In the genomic region with DNA sequence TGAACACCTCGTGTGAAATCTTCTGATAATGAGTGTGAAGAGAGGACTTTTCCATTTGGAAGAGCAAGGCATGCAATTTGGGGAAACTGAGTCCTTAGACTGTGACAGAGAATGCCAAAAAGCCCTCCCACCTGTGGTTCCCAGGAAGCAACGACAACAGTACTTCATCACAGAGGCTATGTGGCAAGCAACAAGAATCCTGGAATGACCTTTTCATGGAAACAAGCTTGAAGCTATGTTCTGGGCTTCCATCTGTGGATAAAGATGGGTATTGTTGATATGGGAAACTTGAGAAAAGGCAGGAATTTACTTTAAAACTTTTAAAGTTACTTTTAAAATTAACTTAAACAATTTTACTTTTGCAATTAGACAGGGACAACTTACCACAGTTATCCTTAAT, we compare ENCODE assay signal across 12 cellular contexts.
DNase-seq lines count a peak whose midpoint lies in the region; ATAC-seq and TF ChIP-seq lines count a peak whose summit lies in the region.
"Had no signal": no experiment of that assay in that cellular context is flagged by ENCODE, and none has a peak within 500 bp of the region (broad histone marks: within the 10 kb centered on the region; RNA-seq: fewer than 3 reads in every experiment).

No MANE protein-coding gene starts in this region.

- H3K4me2 ChIP-seq in IMR-90 (ENCODE audit: low read depth, low read length) (no peak overlapping the region), trophoblast cell (ENCODE audit: low read length) (no peak overlapping the region)

- H3K79me1 ChIP-seq in IMR-90 (ENCODE audit: low read depth in 1 of 2, low read length in 2 of 2): no peaks in the 10 kb centered on the region
- H3K79me1 ChIP-seq in trophoblast cell (ENCODE audit: low read length): peaks cover 2% of the 10 kb centered on the region

- intact Hi-C loops in IMR-90 (cut with micrococcal nuclease): loop anchor here (1.0 kb wide), 3 partner anchors 130 to 317 kb away; no protein-coding TSS in a partner anchor

- H3K9me3 ChIP-seq in IMR-90 (ENCODE audit: control insufficient read depth, insufficient read depth, low read length) (peaks cover 8% of the 10 kb centered on the region; the same call in 1 of the 2 replicates), adipocyte (ENCODE audit: control insufficient read depth, low read length) (peaks cover 9% of the 10 kb centered on the region), trophoblast cell (ENCODE audit: insufficient read depth, low read depth, low read length) (no peaks in the 10 kb centered on the region), WERI-Rb-1 (ENCODE audit: severe bottlenecking) (no peaks in the 10 kb centered on the region)
- H3K9me3 ChIP-seq: BE2C, Caco-2 had no signal

- H3K23ac ChIP-seq in IMR-90 (ENCODE audit: low read depth, low read length): no peak overlapping the region
- no peak overlapping the region for H3K23ac ChIP-seq in trophoblast cell (ENCODE audit: low read length)

- no peak overlapping the region for H3K56ac ChIP-seq in IMR-90 (ENCODE audit: extremely low read depth, insufficient read depth, low read length)

- H3K36me3 ChIP-seq in IMR-90 (ENCODE audit: control insufficient read depth, insufficient read depth, low read length) (no peaks in the 10 kb centered on the region), adipocyte (ENCODE audit: control insufficient read depth, insufficient read depth, low read length, severe bottlenecking) (no peaks in the 10 kb centered on the region), trophoblast cell (ENCODE audit: control insufficient read depth in 1 of 2, insufficient read depth in 2 of 2, low read length in 2 of 2) (no peaks in the 10 kb centered on the region), WERI-Rb-1 (no peaks in the 10 kb centered on the region)
- H3K36me3 ChIP-seq: BE2C had no signal

- H4K20me1 ChIP-seq in IMR-90 (ENCODE audit: insufficient read depth, low read length): no peaks in the 10 kb centered on the region

- H3K18ac ChIP-seq in IMR-90 (ENCODE audit: low read depth, low read length) (no peak overlapping the region), trophoblast cell (ENCODE audit: low read length) (no peak overlapping the region)

- no TSS peak for BruUV-seq in IMR-90 (replicated peaks; lab: Mats Ljungman, UMichigan)

- H4K91ac ChIP-seq in IMR-90 (ENCODE audit: insufficient read depth, low read depth, low read length) (no peak overlapping the region), trophoblast cell (ENCODE audit: low read depth, low read length) (peak overlapping the region; percentile 7)

- dilution Hi-C loops in IMR-90 (cut with HindIII; ENCODE audit: low sequenced_read_pairs, unreplicated experiment): no loop called here

- no peak overlapping the region for H3K4me3 ChIP-seq in IMR-90 (ENCODE audit: insufficient read depth, low read depth, low read length)
- H3K4me3 ChIP-seq in adipocyte (ENCODE audit: low read length): no peak overlapping the region
- H3K4me3 ChIP-seq in trophoblast cell (ENCODE audit: low read depth, low read length): no peak overlapping the region
- H3K4me3 ChIP-seq in WERI-Rb-1 (ENCODE audit: low read depth, low read length): no peak overlapping the region

- ATAC-seq in IMR-90 (ENCODE audit: low read depth): no peak

- H4K12ac ChIP-seq in trophoblast cell (ENCODE audit: low read depth, low read length): no peak overlapping the region

- H3K14ac ChIP-seq in IMR-90 (replicated peaks; ENCODE audit: low read depth, low read length) (no peak overlapping the region), trophoblast cell (ENCODE audit: low read length) (no peak overlapping the region)

- H2AK5ac ChIP-seq in IMR-90 (ENCODE audit: low read depth, low read length) (peak overlapping the region; percentile 23; the same call in 1 of the 2 replicates), trophoblast cell (ENCODE audit: low read length) (no peak overlapping the region)

- TF ChIP-seq CTCF in IMR-90 (conservative IDR thresholded peaks at IDR 0.05; ENCODE audit: low read depth, low read length) (no peak), WERI-Rb-1 (IDR thresholded peaks at IDR 0.05; ENCODE audit: low read depth, low read length) (no peak), osteocyte (IDR thresholded peaks at IDR 0.05) (no peak)

- H2AFZ ChIP-seq in IMR-90 (replicated peaks; ENCODE audit: low read length, poor library complexity): no peak overlapping the region
- no peak overlapping the region for H2AFZ ChIP-seq in trophoblast cell (ENCODE audit: insufficient read depth, low read length, poor library complexity)

- POLR2A ChIA-PET in IMR-90 (lab: Charles Lee; ENCODE audit: unreplicated experiment): interaction anchor here (0.6 kb wide), 1 partner anchor 213 kb away, joined by 3 read pairs; no protein-coding TSS in a partner anchor

- H2BK5ac ChIP-seq in IMR-90 (ENCODE audit: low read depth, low read length, poor library complexity, severe bottlenecking) (no peak overlapping the region), trophoblast cell (ENCODE audit: low read depth, low read length, poor library complexity) (no peak overlapping the region)

- peaks cover 6% of the 10 kb centered on the region for H3K4me1 Mint-ChIP-seq in osteocyte (ENCODE audit: unreplicated experiment)

- no peak overlapping the region for H3K4me3 Mint-ChIP-seq in osteocyte (ENCODE audit: unreplicated experiment)
- H3K4me3 Mint-ChIP-seq: CD8-positive, alpha-beta T cell; IgD-negative memory B cell had no signal

- no peak overlapping the region for H2BK12ac ChIP-seq in trophoblast cell (ENCODE audit: low read length)

- TF ChIP-seq RAD21 in IMR-90 (IDR thresholded peaks at IDR 0.05; ENCODE audit: low read length): no peak

- CTCF ChIA-PET in IMR-90 (lab: Yijun Ruan, JAX): interaction anchor here (0.6 to 3.9 kb wide), 7 partner anchors 18 to 318 kb away, joined by 3 to 30 read pairs (median 5); no protein-coding TSS in a partner anchor

- H3K9me3 Mint-ChIP-seq in osteocyte (ENCODE audit: unreplicated experiment): peaks cover 11% of the 10 kb centered on the region

- no peak overlapping the region for H3K27ac Mint-ChIP-seq in osteocyte (ENCODE audit: unreplicated experiment)
- H3K27ac Mint-ChIP-seq: CD8-positive, alpha-beta T cell had no signal

- H2BK120ac ChIP-seq in IMR-90 (ENCODE audit: low read depth, low read length) (peak overlapping the region; percentile 53; the same call in 1 of the 2 replicates), trophoblast cell (ENCODE audit: insufficient read depth, low read length, poor library complexity) (no peak overlapping the region)

- no peak overlapping the region for H4K8ac ChIP-seq in IMR-90 (ENCODE audit: low read depth in 2 of 2, low read length in 2 of 2)
- no peak overlapping the region for H4K8ac ChIP-seq in trophoblast cell (ENCODE audit: low read depth, low read length)

- peaks cover 11% of the 10 kb centered on the region for H3K27me3 ChIP-seq in IMR-90 (ENCODE audit: control insufficient read depth, insufficient read depth, low read length)
- H3K27me3 ChIP-seq in adipocyte (replicated peaks; ENCODE audit: control insufficient read depth, insufficient read depth, low read length): no peaks in the 10 kb centered on the region
- H3K27me3 ChIP-seq in trophoblast cell (ENCODE audit: insufficient read depth, low read length): no peaks in the 10 kb centered on the region
- H3K27me3 ChIP-seq in WERI-Rb-1 (ENCODE audit: insufficient read depth, low read depth, severe bottlenecking): no peaks in the 10 kb centered on the region
- H3K27me3 ChIP-seq: BE2C had no signal

- no CpG with 5 or more reads among the region's 2 CpGs for WGBS in IMR-90 (ENCODE audit: extremely low coverage in 2 of 2, insufficient read length in 1 of 2), 2 experiments
- WGBS in trophoblast cell (ENCODE audit: extremely low coverage, insufficient coverage, insufficient read length): no CpG with 5 or more reads among the region's 2 CpGs

- no peak overlapping the region for H2AK9ac ChIP-seq in IMR-90 (replicated peaks; ENCODE audit: low read depth, low read length, poor library complexity)

- H3K4me1 ChIP-seq in IMR-90 (ENCODE audit: control insufficient read depth, insufficient read depth, low read length) (peaks cover 3% of the 10 kb centered on the region; the same call in 1 of the 2 replicates), adipocyte (ENCODE audit: control insufficient read depth, insufficient read depth, low read length) (peaks cover 9% of the 10 kb centered on the region), trophoblast cell (ENCODE audit: control insufficient read depth in 1 of 2, insufficient read depth in 2 of 2, low read length in 2 of 2) (peaks cover 0 to 5% of the 10 kb centered on the region in 2 experiments)
- H3K4me1 ChIP-seq: Caco-2 had no signal

- no peaks in the 10 kb centered on the region for H3K79me2 ChIP-seq in trophoblast cell (ENCODE audit: control insufficient read depth, insufficient read depth, low read length, poor library complexity)

- no peak for TF ChIP-seq POLR2A in IMR-90 (IDR thresholded peaks at IDR 0.05; ENCODE audit: low read depth, low read length)

- H3K4ac ChIP-seq in IMR-90 (ENCODE audit: low read depth, low read length) (peak overlapping the region; percentile 31; the same call in 1 of the 2 replicates), trophoblast cell (ENCODE audit: low read depth, low read length) (no peak overlapping the region)

- H3K27me3 Mint-ChIP-seq in osteocyte (ENCODE audit: unreplicated experiment): peaks cover 66% of the 10 kb centered on the region

- H2BK15ac ChIP-seq in IMR-90 (ENCODE audit: low read depth, low read length): peak overlapping the region; percentile 2; the same call in 1 of the 3 replicates

- peak; percentile 26 for DNase-seq in EH (ENCODE audit: low read depth)
- no peak for DNase-seq in IMR-90
- peak; percentile 49 for DNase-seq in adipocyte (ENCODE audit: low read depth)
- DNase-seq in trophoblast cell: no peak
- no peak for DNase-seq in WERI-Rb-1
- DNase-seq in osteocyte (ENCODE audit: extremely low spot score, unreplicated experiment): no peak
- no peak for DNase-seq in activated CD4-positive, alpha-beta T cell treated with anti-CD3 and anti-CD28 coated beads for 1 hour

- H4K5ac ChIP-seq in IMR-90 (ENCODE audit: low read depth, low read length): no peak overlapping the region

- H2BK20ac ChIP-seq in IMR-90 (ENCODE audit: low read depth, low read length): peak overlapping the region; percentile 50; the same call in 1 of the 2 replicates

- H3K9me1 ChIP-seq in IMR-90 (ENCODE audit: insufficient read depth, low read length): no peaks in the 10 kb centered on the region

- H3K27ac ChIP-seq in IMR-90 (ENCODE audit: insufficient read depth, low read length) (no peak overlapping the region), trophoblast cell (ENCODE audit: low read depth, low read length) (no peak overlapping the region), WERI-Rb-1 (no peak overlapping the region)

- no peaks in the 10 kb centered on the region for H3K36me3 Mint-ChIP-seq in osteocyte (ENCODE audit: unreplicated experiment)
- H3K36me3 Mint-ChIP-seq: CD14-positive monocyte; CD8-positive, alpha-beta T cell; IgD-negative memory B cell had no signal

- H3K9ac ChIP-seq in IMR-90 (ENCODE audit: low read depth, low read length) (no peak overlapping the region), adipocyte (ENCODE audit: low read length) (no peak overlapping the region), trophoblast cell (ENCODE audit: low read length) (no peak overlapping the region)

- in situ Hi-C loops in IMR-90 (cut with MboI; ENCODE audit: low sequenced_read_pairs): loop anchor here (5.0 to 25.0 kb wide), 3 partner anchors 128 to 590 kb away; a partner anchor contains a TSS

TF ChIP-seq in IMR-90, 13 proteins besides CTCF, POLR2A, EP300 and RAD21 (continues in another document):
- TF ChIP-seq RCOR1 (IDR thresholded peaks at IDR 0.05; ENCODE audit: insufficient replicate concordance, low read length): no peak

Comparison
In these comparisons a context has a peak if more than half of its experiments do, and no peak if none do; other contexts are left out.
1. DNase-seq: peak in EH (single experiment) and adipocyte (single experiment); none in IMR-90 (single experiment), trophoblast cell (0 of 2), WERI-Rb-1 (single experiment), osteocyte (single experiment) and activated CD4-positive, alpha-beta T cell treated with anti-CD3 and anti-CD28 coated beads for 1 hour (single experiment).